10 cellular contexts compared by ENCODE assay signal in the genomic region with DNA sequence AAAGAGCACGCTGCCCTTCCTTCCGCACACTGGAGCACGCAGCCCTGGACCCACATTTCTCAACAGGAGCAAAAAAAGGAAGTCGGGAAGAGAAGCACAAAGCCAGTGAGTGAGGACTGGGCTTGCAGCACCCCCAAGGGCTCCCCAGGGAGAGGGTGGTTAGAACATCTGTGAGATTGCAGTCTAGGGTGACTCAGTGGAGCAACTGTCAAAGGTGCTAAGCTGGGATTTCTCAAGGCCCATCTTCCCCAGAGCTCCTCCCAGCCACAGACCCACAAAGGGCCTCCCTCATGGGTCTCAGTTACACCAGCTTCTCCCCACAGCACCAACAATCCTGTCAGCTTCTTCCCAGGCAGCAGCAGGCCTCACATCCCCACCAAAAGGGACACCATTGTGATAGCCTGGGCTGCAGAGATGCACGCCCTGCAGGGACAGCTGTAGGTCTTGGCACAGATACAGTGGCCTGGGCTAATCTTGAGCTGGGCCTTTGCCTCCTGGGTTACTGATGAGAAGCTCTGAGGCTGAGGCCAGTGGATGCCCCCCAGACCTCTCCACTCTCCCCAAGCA. TPM values are rescaled to one million over a fixed set of nuclear protein-coding genes. Genes with fewer than 3 reads are reported as not detected.
DNase-seq lines count a peak whose midpoint lies in the region; ATAC-seq and TF ChIP-seq lines count a peak whose summit lies in the region.
"Had no signal": no experiment of that assay in that cellular context is flagged by ENCODE, and none has a peak within 500 bp of the region (broad histone marks: within the 10 kb centered on the region; RNA-seq: fewer than 3 reads in every experiment).

No MANE protein-coding gene starts in this region.

- H3K4me3 ChIP-seq in BLaER1 (peak overlapping the region; percentile 39; the same call in 1 of the 2 replicates), colonic mucosa (no peak overlapping the region)
- no peak overlapping the region for H3K4me3 ChIP-seq in Jurkat, Clone E6-1 (ENCODE audit: low read length)

- peak; percentile 37 for DNase-seq in Jurkat, Clone E6-1 (ENCODE audit: low read depth, low spot score)
- DNase-seq in colonic mucosa, result no peak
- DNase-seq in midbrain (lab: John Stamatoyannopoulos, UW), result peak; percentile 58
- no peak for DNase-seq in NCI-H2171 treated with DMSO at 0.1 percent for 48 hours (lab: John Stamatoyannopoulos, UW)
- DNase-seq: activated CD4-positive, alpha-beta T cell treated with anti-CD3 and anti-CD28 coated beads for 36 hours had no signal

- H4K20me1 ChIP-seq in BLaER1, result no peaks in the 10 kb centered on the region

- no peaks in the 10 kb centered on the region for H3K27me3 ChIP-seq in BLaER1
- H3K27me3 ChIP-seq in colonic mucosa, result no peaks in the 10 kb centered on the region

- H3K27ac ChIP-seq in BLaER1 (peak overlapping the region; percentile 95), colonic mucosa (peak overlapping the region; percentile 57)

- peak overlapping the region; percentile 74 for H3K9ac ChIP-seq in BLaER1
- H3K9ac ChIP-seq in colonic mucosa (ENCODE audit: low read depth in 2 of 2, low read length in 2 of 2), result no peak overlapping the region

- ATAC-seq in HG03457 (IDR thresholded peaks at IDR 0.05; ENCODE audit: unreplicated experiment) (no peak), HG02884 (IDR thresholded peaks at IDR 0.05; ENCODE audit: unreplicated experiment) (no peak), GM21786 (IDR thresholded peaks at IDR 0.05; ENCODE audit: unreplicated experiment) (no peak)
- ATAC-seq: activated CD4-positive, alpha-beta T cell treated with anti-CD3 and anti-CD28 coated beads for 36 hours had no signal

- H3K36me3 ChIP-seq in BLaER1 (no peaks in the 10 kb centered on the region), colonic mucosa (no peaks in the 10 kb centered on the region)

- H3K4me1 ChIP-seq in BLaER1 (peaks cover 91% of the 10 kb centered on the region), colonic mucosa (no peaks in the 10 kb centered on the region)

- intact Hi-C loops in colonic mucosa (cut with DNase I), result no loop called here

- TF ChIP-seq CTCF in colonic mucosa (IDR thresholded peaks at IDR 0.05), result no peak

- H3K9me3 ChIP-seq in BLaER1 (no peaks in the 10 kb centered on the region), colonic mucosa (no peaks in the 10 kb centered on the region)

- peak overlapping the region; percentile 87 for H3K4me2 ChIP-seq in BLaER1

RNA-seq across cellular contexts. Expression of a gene that starts 39.6 kb away (rescaled TPM):
- 0.38 TPM for polyA plus RNA-seq in Jurkat, Clone E6-1 (2012; ENCODE audit: insufficient read depth, insufficient read length)
- 10 to 100 TPM in 1 of 2 donors, 1 to 10 TPM in 1; 5.3 to 20.3 TPM for total RNA-seq in colonic mucosa
- total RNA-seq: H4 had no signal

Comparison
In these comparisons a context has a peak if more than half of its experiments do, and no peak if none do; other contexts are left out.
1. DNase-seq: peak in Jurkat, Clone E6-1 (single experiment) and midbrain (single experiment); none in colonic mucosa (single experiment) and NCI-H2171 treated with DMSO at 0.1 percent for 48 hours (single experiment).